Comparison of ENCODE assay signal across 1 cellular context in genomic region chr5:53429706-53430105, GRCh38.
TF ChIP-seq lines count a peak whose summit lies in the region.

No MANE protein-coding gene starts in this region.

TF ChIP-seq in K562, 482 proteins besides CTCF, POLR2A, EP300 and RAD21 (continued from another document):
- TF ChIP-seq RBFOX2 (IDR thresholded peaks at IDR 0.05; ENCODE audit: low read depth, low read length) (no peak), SUPT5H (IDR thresholded peaks at IDR 0.05) (no peak), TRIM24 (IDR thresholded peaks at IDR 0.05) (no peak), TGIF2 (CRISPR knock-in tag; IDR thresholded peaks at IDR 0.05) (no peak), EHMT2 (IDR thresholded peaks at IDR 0.05) (0 out of 2 replicates have a peak, but pooled peaks have one; percentile 27), ZNF239 (CRISPR knock-in tag; IDR thresholded peaks at IDR 0.05) (no peak), AFF1 (IDR thresholded peaks at IDR 0.05; ENCODE audit: low read depth in 1 of 2, partially characterized antibody in 2 of 2) (no peak), C11orf30 (IDR thresholded peaks at IDR 0.05; ENCODE audit: low read depth) (peak; percentile 84), SMARCC2 (IDR thresholded peaks at IDR 0.05; ENCODE audit: low read depth) (no peak), MAFF (IDR thresholded peaks at IDR 0.05; ENCODE audit: low read length) (peak; percentile 77), ETV6 (IDR thresholded peaks at IDR 0.05; ENCODE audit: borderline replicate concordance in 1 of 2, low read depth in 2 of 2, low read length in 1 of 2) (no peak), ETV6 (CRISPR knock-in tag; IDR thresholded peaks at IDR 0.05; ENCODE audit: borderline replicate concordance) (no peak), ZEB2 (IDR thresholded peaks at IDR 0.05) (no peak), PHTF2 (CRISPR knock-in tag; IDR thresholded peaks at IDR 0.05) (no peak), USF1 (CRISPR knock-in tag; IDR thresholded peaks at IDR 0.05) (no peak), CBX1 (IDR thresholded peaks at IDR 0.05; ENCODE audit: low read depth) (no peak), FIP1L1 (IDR thresholded peaks at IDR 0.05; ENCODE audit: low read depth, low read length, poor library complexity, severe bottlenecking) (no peak), SAFB2 (IDR thresholded peaks at IDR 0.05; ENCODE audit: borderline replicate concordance, low read depth, low read length, severe bottlenecking) (no peak), RB1 (IDR thresholded peaks at IDR 0.05; ENCODE audit: low read depth) (no peak), MCM2 (IDR thresholded peaks at IDR 0.05; ENCODE audit: low read depth) (no peak), MBD2 (IDR thresholded peaks at IDR 0.05; ENCODE audit: borderline replicate concordance, low read depth) (no peak)
